ENCODE assay signal across 8 cellular contexts in genomic region chr4:74794341-74794801, GRCh38. TPM values are rescaled to one million over a fixed set of nuclear protein-coding genes. Genes with fewer than 3 reads are reported as not detected.
DNase-seq lines count a peak whose midpoint lies in the region; TF ChIP-seq lines count a peak whose summit lies in the region.

Gene BTC (minus strand): TSS chr4:74794523. CDS start chr4:74794325, 198 bp downstream.

- H3K27me3 ChIP-seq in cardiac muscle cell = peaks cover 47% of the 10 kb centered on the region

- intact Hi-C loops in posterior vena cava (cut with DNase I) = no loop called here

- no peaks in the 10 kb centered on the region for H3K36me3 ChIP-seq in cardiac muscle cell

- DNase-seq in DMS53 treated with DMSO at 0.1 percent for 48 hours (lab: John Stamatoyannopoulos, UW; ENCODE audit: unreplicated experiment) (peak; percentile 40), HuH-7 (ENCODE audit: low spot score) (peak; percentile 81), cardiac muscle cell (ENCODE audit: low read depth in 1 of 2, low spot score in 1 of 2) (peak; percentile 21 to 22), posterior vena cava (ENCODE audit: low spot score) (peak; percentile 72), NAMALWA (ENCODE audit: low spot score) (no peak), dedifferentiated amniotic fluid mesenchymal stem cell (ENCODE audit: extremely low spot score) (no peak)
- DNase-seq in activated CD4-positive, alpha-beta T cell treated with anti-CD3 and anti-CD28 coated beads for 4 hours = no peak

- H3K27ac ChIP-seq in VCaP = peak within 1 kb of the TSS; percentile 95
- no peak within 1 kb of the TSS for H3K27ac ChIP-seq in cardiac muscle cell

- H3K9me3 ChIP-seq in cardiac muscle cell (ENCODE audit: low read depth) = no peaks in the 10 kb centered on the region

- no peaks in the 10 kb centered on the region for H3K4me1 ChIP-seq in cardiac muscle cell (ENCODE audit: low read depth)

- H3K4me3 ChIP-seq in cardiac muscle cell = peak within 1 kb of the TSS; percentile 38

- TF ChIP-seq CTCF in VCaP (conservative IDR thresholded peaks at IDR 0.05) (peak; percentile 81), cardiac muscle cell (IDR thresholded peaks at IDR 0.05; ENCODE audit: low read depth, low read length) (peak; percentile 44)

RNA-seq across cellular contexts. Expression of gene BTC, which starts in this region (rescaled TPM):
- total RNA-seq in cardiac muscle cell = not detected in 2 replicates
- 0.79 TPM in 1 of 2 replicates, not detected in the other for polyA plus RNA-seq in cardiac muscle cell
- total RNA-seq in posterior vena cava = 1 to 10 TPM; 2.9 to 3.8 TPM

Comparison
In these comparisons a context has a peak if more than half of its experiments do, and no peak if none do; other contexts are left out.
1. Peak in DNase-seq and H3K4me3 ChIP-seq in cardiac muscle cell; RNA of the gene not detected or under 1 TPM.
2. DNase-seq: peak in DMS53 treated with DMSO at 0.1 percent for 48 hours (single experiment), HuH-7 (single experiment) and posterior vena cava (single experiment); none in NAMALWA (single experiment), dedifferentiated amniotic fluid mesenchymal stem cell (single experiment) and activated CD4-positive, alpha-beta T cell treated with anti-CD3 and anti-CD28 coated beads for 4 hours (0 of 2).